In the genomic region with DNA sequence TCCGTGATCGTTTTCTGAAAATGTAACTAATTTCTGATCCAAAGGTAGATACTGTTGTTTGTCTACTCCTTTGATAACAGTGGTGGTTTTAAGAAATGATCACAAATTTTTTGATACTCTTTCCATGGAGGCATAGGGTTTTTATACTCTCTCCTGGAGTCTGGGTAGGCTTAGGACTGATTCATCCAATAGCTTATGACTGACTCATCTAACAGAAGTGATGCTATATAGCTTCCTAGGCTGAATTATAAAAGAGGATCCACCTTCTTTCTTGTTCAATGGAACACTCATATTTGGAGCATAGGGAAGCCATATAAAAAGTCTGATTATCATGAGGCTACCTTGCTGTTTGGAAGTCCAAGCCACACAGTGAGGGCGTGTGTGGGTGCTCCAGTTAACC, we compare ENCODE assay signal across 1 cellular context.
TF ChIP-seq lines count a peak whose summit lies in the region.

No MANE protein-coding gene starts in this region.

TF ChIP-seq in SK-N-SH, 30 proteins besides CTCF, POLR2A, EP300 and RAD21 (continued from another document):
- no peak for TF ChIP-seq POLR2AphosphoS5 (IDR thresholded peaks at IDR 0.05; ENCODE audit: low read depth, low read length)
- TF ChIP-seq MXI1 (IDR thresholded peaks at IDR 0.05; ENCODE audit: low read depth, low read length), result no peak
- no peak for TF ChIP-seq GATA2 (CRISPR knock-in tag; IDR thresholded peaks at IDR 0.05)
- TF ChIP-seq RCOR1 (IDR thresholded peaks at IDR 0.05; ENCODE audit: low read length), result no peak
- TF ChIP-seq JUND (IDR thresholded peaks at IDR 0.05), result peak; percentile 62
- no peak for TF ChIP-seq MEF2A (IDR thresholded peaks at IDR 0.05; ENCODE audit: borderline replicate concordance, low read depth)
- TF ChIP-seq TCF12 (IDR thresholded peaks at IDR 0.05), result peak; percentile 27; the same call in 1 of the 2 replicates
- TF ChIP-seq, protein P1, sequence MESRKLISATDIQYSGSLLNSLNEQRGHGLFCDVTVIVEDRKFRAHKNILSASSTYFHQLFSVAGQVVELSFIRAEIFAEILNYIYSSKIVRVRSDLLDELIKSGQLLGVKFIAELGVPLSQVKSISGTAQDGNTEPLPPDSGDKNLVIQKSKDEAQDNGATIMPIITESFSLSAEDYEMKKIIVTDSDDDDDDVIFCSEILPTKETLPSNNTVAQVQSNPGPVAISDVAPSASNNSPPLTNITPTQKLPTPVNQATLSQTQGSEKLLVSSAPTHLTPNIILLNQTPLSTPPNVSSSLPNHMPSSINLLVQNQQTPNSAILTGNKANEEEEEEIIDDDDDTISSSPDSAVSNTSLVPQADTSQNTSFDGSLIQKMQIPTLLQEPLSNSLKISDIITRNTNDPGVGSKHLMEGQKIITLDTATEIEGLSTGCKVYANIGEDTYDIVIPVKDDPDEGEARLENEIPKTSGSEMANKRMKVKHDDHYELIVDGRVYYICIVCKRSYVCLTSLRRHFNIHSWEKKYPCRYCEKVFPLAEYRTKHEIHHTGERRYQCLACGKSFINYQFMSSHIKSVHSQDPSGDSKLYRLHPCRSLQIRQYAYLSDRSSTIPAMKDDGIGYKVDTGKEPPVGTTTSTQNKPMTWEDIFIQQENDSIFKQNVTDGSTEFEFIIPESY (IDR thresholded peaks at IDR 0.05; ENCODE audit: borderline replicate concordance, low read depth), result no peak
